In the genomic region with DNA sequence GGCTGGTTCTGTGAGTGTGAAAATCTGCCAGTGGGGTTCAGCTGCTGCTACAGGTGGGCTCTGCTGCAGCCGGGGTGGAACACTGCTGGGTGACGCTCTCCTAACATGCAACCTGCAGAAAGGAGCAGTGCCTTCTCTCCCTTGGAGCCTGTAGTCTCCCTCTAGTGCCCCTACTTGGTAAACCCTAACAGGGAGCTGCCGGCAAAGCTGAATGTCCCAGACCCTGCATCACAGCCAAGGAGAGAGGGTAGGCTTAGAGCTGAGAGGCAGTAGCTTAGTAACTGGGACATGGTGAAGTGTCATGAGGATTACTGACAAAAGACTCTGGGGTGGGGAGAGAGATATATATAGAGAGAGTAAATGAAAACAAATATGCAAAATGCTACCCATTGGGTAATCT, we compare ENCODE assay signal across 10 cellular contexts. TPM values are rescaled to one million over a fixed set of nuclear protein-coding genes. Genes with fewer than 3 reads are reported as not detected.
DNase-seq lines count a peak whose midpoint lies in the region; ATAC-seq, FAIRE-seq and TF ChIP-seq lines count a peak whose summit lies in the region.
"Had no signal": no experiment of that assay in that cellular context is flagged by ENCODE, and none has a peak within 500 bp of the region (broad histone marks: within the 10 kb centered on the region; RNA-seq: fewer than 3 reads in every experiment).

No MANE protein-coding gene starts in this region.

- peak in 2 of 3 donors; percentile 46 to 48 for ATAC-seq in natural killer cell

- H3K4me1 ChIP-seq in Loucy (ENCODE audit: insufficient read depth, low read length, poor library complexity, severe bottlenecking) (peaks cover 12% of the 10 kb centered on the region), prostate gland (replicated peaks) (no peaks in the 10 kb centered on the region)

- H3F3A ChIP-seq in Loucy (ENCODE audit: low read depth): no peaks in the 10 kb centered on the region

- no peak overlapping the region for H3K9ac ChIP-seq in Loucy (ENCODE audit: low read depth, low read length, poor library complexity, severe bottlenecking)

- 97% methylated on average over 3 of the region's 3 CpGs for WGBS in prostate gland

- no peaks in the 10 kb centered on the region for H3K9me2 ChIP-seq in Loucy (replicated peaks; ENCODE audit: low read depth, low read length)

- peaks cover 85% of the 10 kb centered on the region for H3K36me3 ChIP-seq in Loucy (ENCODE audit: insufficient read depth, low read length)
- no peaks in the 10 kb centered on the region for H3K36me3 ChIP-seq in prostate gland

- no peak for TF ChIP-seq POLR2A in prostate gland (IDR thresholded peaks at IDR 0.05)

- TF ChIP-seq CTCF in Loucy (conservative IDR thresholded peaks at IDR 0.05; ENCODE audit: low read length): peak; percentile 36
- peak; percentile 41 for TF ChIP-seq CTCF in chondrocyte (IDR thresholded peaks at IDR 0.05)
- no peak for TF ChIP-seq CTCF in natural killer cell (IDR thresholded peaks at IDR 0.05)
- TF ChIP-seq CTCF in prostate gland (IDR thresholded peaks at IDR 0.05): no peak

- H3K27ac Mint-ChIP-seq in chondrocyte (ENCODE audit: unreplicated experiment) (no peak overlapping the region), natural killer cell (peak overlapping the region in 1 of 2 donors; percentile 1)

- H3K4me2 ChIP-seq in Loucy (ENCODE audit: low read depth, low read length, poor library complexity, severe bottlenecking): no peak overlapping the region

- DNase-seq in ELR (ENCODE audit: low read depth): peak; percentile 30
- DNase-seq in chondrocyte (ENCODE audit: low spot score): no peak
- DNase-seq in natural killer cell: no peak
- DNase-seq in HuH-7.5 (ENCODE audit: low spot score): no peak
- DNase-seq in prostate gland (ENCODE audit: low spot score): no peak
- DNase-seq in activated T-cell treated with anti-CD3 and anti-CD28 coated beads, Interleukin-2, amount 50 U/mL, for 48 hours: no peak
- DNase-seq in GM19239 (ENCODE audit: insufficient read length, low spot score): no peak
- DNase-seq: NCI-H2171 treated with DMSO at 0.1 percent for 48 hours, T-helper 9 cell had no signal

- H3K9me3 ChIP-seq in Loucy (ENCODE audit: insufficient read depth, low read depth, low read length) (no peaks in the 10 kb centered on the region), prostate gland (no peaks in the 10 kb centered on the region)

- peaks cover 7% of the 10 kb centered on the region for H3K4me1 Mint-ChIP-seq in chondrocyte (ENCODE audit: low read depth)
- peaks cover 0 to 7% of the 10 kb centered on the region in 2 donors for H3K4me1 Mint-ChIP-seq in natural killer cell

- H3K27me3 Mint-ChIP-seq in chondrocyte (ENCODE audit: low read depth) (no peaks in the 10 kb centered on the region), natural killer cell (ENCODE audit: low read depth in 2 of 2) (no peaks in the 10 kb centered on the region)

- H3K4me3 Mint-ChIP-seq in chondrocyte (ENCODE audit: unreplicated experiment) (no peak overlapping the region), natural killer cell (no peak overlapping the region)

- intact Hi-C loops in natural killer cell (cut with micrococcal nuclease): no loop called here
- intact Hi-C loops in prostate gland (cut with DNase I): no loop called here

- no peak overlapping the region for H3K27ac ChIP-seq in prostate gland

- H2AFZ ChIP-seq in Loucy (ENCODE audit: low read length): no peak overlapping the region

- H4K20me1 ChIP-seq in Loucy (ENCODE audit: insufficient read depth, low read length, poor library complexity, severe bottlenecking): peaks cover 6% of the 10 kb centered on the region

- H3K27me3 ChIP-seq in Loucy (ENCODE audit: insufficient read depth, low read length, poor library complexity, severe bottlenecking) (no peaks in the 10 kb centered on the region), prostate gland (replicated peaks; ENCODE audit: insufficient read depth) (no peaks in the 10 kb centered on the region)

- H3K79me2 ChIP-seq in Loucy (ENCODE audit: insufficient read depth, low read length): peaks cover 48% of the 10 kb centered on the region

- H3K4me3 ChIP-seq in Loucy (ENCODE audit: low read length, poor library complexity, severe bottlenecking) (no peak overlapping the region), prostate gland (no peak overlapping the region)

- no peaks in the 10 kb centered on the region for H3K9me3 Mint-ChIP-seq in chondrocyte (ENCODE audit: low read depth)
- H3K9me3 Mint-ChIP-seq in natural killer cell: no peaks in the 10 kb centered on the region

- H3K36me3 Mint-ChIP-seq in chondrocyte (ENCODE audit: low read depth) (peaks cover 1% of the 10 kb centered on the region), natural killer cell (no peaks in the 10 kb centered on the region)

- no peak for FAIRE-seq in GM19239 (lab: Jason Lieb, UNC)

RNA-seq across cellular contexts. Expression of gene NCAPH, which starts 9.8 kb away (rescaled TPM):
- total RNA-seq in chondrocyte: 3.7 to 5.4 TPM (median 5.2 TPM) in 3 replicates
- total RNA-seq in natural killer cell: 1 to 10 TPM; 2.1 to 2.9 (median 2.7) TPM
- total RNA-seq in prostate gland: 10 to 100 TPM in 1 of 2 donors, 1 to 10 TPM in 1; 1.2 to 11.2 TPM

RNA-seq across cellular contexts. Expression of gene ITPRIPL1, which starts 20.3 kb away (rescaled TPM):
- total RNA-seq in chondrocyte: 0.63 to 3.2 TPM (median 2.8 TPM) in 3 replicates
- total RNA-seq in natural killer cell: 10 to 100 TPM; 14.1 to 28.7 (median 20.5) TPM
- total RNA-seq in prostate gland: 1 to 10 TPM; 1.8 to 8.9 TPM

RNA-seq across cellular contexts. Expression of gene SNRNP200, which starts 40.1 kb away (rescaled TPM):
- total RNA-seq in chondrocyte: 77.8 to 101 TPM (median 82.6 TPM) in 3 replicates
- 100 to 1,000 TPM; 207 to 236 (median 228) TPM for total RNA-seq in natural killer cell
- total RNA-seq in prostate gland: 100 to 1,000 TPM; 117 to 148 TPM

Comparison
In these comparisons a context has a peak if more than half of its experiments do, and no peak if none do; other contexts are left out.
1. CTCF ChIP-seq: peak in Loucy (single experiment) and chondrocyte (single experiment); none in natural killer cell (single experiment) and prostate gland (0 of 4).